Comparison of ENCODE assay signal across 8 cellular contexts in genomic region chr6:70706491-70707123, GRCh38. TPM values are rescaled to one million over a fixed set of nuclear protein-coding genes. Genes with fewer than 3 reads are reported as not detected.
DNase-seq lines count a peak whose midpoint lies in the region; ATAC-seq, FAIRE-seq and TF ChIP-seq lines count a peak whose summit lies in the region.

No MANE protein-coding gene starts in this region.

- peak; percentile 63 for TF ChIP-seq CTCF in D721Med (IDR thresholded peaks at IDR 0.05; ENCODE audit: insufficient read depth, missing control alignments)
- peak; percentile 42 for TF ChIP-seq CTCF in fibroblast of pulmonary artery (IDR thresholded peaks at IDR 0.05; ENCODE audit: low read length, missing control alignments)
- peak; percentile 54 to 74 (median 67) for TF ChIP-seq CTCF in gastrocnemius medialis (IDR thresholded peaks at IDR 0.05 in 4 of 5, conservative IDR thresholded peaks at IDR 0.05 in 1 of 5)

- no peak overlapping the region for H3K4me2 ChIP-seq in Karpas-422 (ENCODE audit: low read depth, low read length, poor library complexity, severe bottlenecking)

- peak; percentile 25 for FAIRE-seq in D721Med (lab: Jason Lieb, UNC)

- H3K36me3 Mint-ChIP-seq in activated CD4-positive, alpha-beta T cell treated with anti-CD3 and anti-CD28 coated beads for 36 hours (ENCODE audit: low read depth), result peaks cover 4% of the 10 kb centered on the region

- no peak overlapping the region for H3K4me3 Mint-ChIP-seq in activated CD4-positive, alpha-beta T cell treated with anti-CD3 and anti-CD28 coated beads for 36 hours

- H3K4me1 Mint-ChIP-seq in activated CD4-positive, alpha-beta T cell treated with anti-CD3 and anti-CD28 coated beads for 36 hours, result peaks cover 47% of the 10 kb centered on the region

- H3K36me3 ChIP-seq in Karpas-422 (ENCODE audit: insufficient read depth, low read length) (no peaks in the 10 kb centered on the region), gastrocnemius medialis (no peaks in the 10 kb centered on the region)

- TF ChIP-seq POLR2A in gastrocnemius medialis (IDR thresholded peaks at IDR 0.05), result no peak

- H3K4me3 ChIP-seq in Karpas-422 (ENCODE audit: low read length) (no peak overlapping the region), fibroblast of pulmonary artery (replicated peaks; ENCODE audit: low read depth, low read length) (no peak overlapping the region), gastrocnemius medialis (no peak overlapping the region)

- H3K9me3 ChIP-seq in Karpas-422 (ENCODE audit: low read length) (no peaks in the 10 kb centered on the region), gastrocnemius medialis (no peaks in the 10 kb centered on the region)

- no peak overlapping the region for H3K9ac ChIP-seq in Karpas-422 (ENCODE audit: low read length)

- CTCF ChIA-PET in activated CD4-positive, alpha-beta T cell treated with anti-CD3 and anti-CD28 coated beads for 36 hours (lab: Charles Lee), result interaction anchor here (0.6 to 2.6 kb wide), 34 partner anchors 8 to 398 kb away, joined by 3 to 61 read pairs (median 4); partner anchors contain the start of gene FAM135A

- H3K27me3 ChIP-seq in Karpas-422 (ENCODE audit: low read length), result no peaks in the 10 kb centered on the region
- H3K27me3 ChIP-seq in gastrocnemius medialis, result no peaks in the 10 kb centered on the region

- DNase-seq in D721Med (ENCODE audit: insufficient read length, low spot score), result no peak
- peak; percentile 82 for DNase-seq in Karpas-422
- DNase-seq in SK-N-DZ (ENCODE audit: low spot score), result peak; percentile 43
- peak; percentile 79 for DNase-seq in fibroblast of pulmonary artery (ENCODE audit: low read depth)
- DNase-seq in gastrocnemius medialis, result no peak
- no peak for DNase-seq in activated CD4-positive, alpha-beta T cell treated with anti-CD3 and anti-CD28 coated beads for 36 hours

- peaks cover 2% of the 10 kb centered on the region for H3K9me3 Mint-ChIP-seq in activated CD4-positive, alpha-beta T cell treated with anti-CD3 and anti-CD28 coated beads for 36 hours (ENCODE audit: low read depth)

- peaks cover 64% of the 10 kb centered on the region for H4K20me1 ChIP-seq in Karpas-422 (ENCODE audit: insufficient read depth, low read depth, low read length)

- intact Hi-C loops in gastrocnemius medialis (cut with DNase I; ENCODE audit: low total_unique reads), result loop anchor here (1.0 to 5.0 kb wide), 2 partner anchors 178 to 251 kb away; partner anchors contain the start of gene B3GAT2
- intact Hi-C loops in activated CD4-positive, alpha-beta T cell treated with anti-CD3 and anti-CD28 coated beads for 36 hours (cut with DNase I, micrococcal nuclease), result loop anchor here (1.0 to 2.0 kb wide), 4 partner anchors 178 to 307 kb away; no protein-coding TSS in a partner anchor

- no peak overlapping the region for H2AFZ ChIP-seq in Karpas-422 (ENCODE audit: low read length)

- H3K4me1 ChIP-seq in Karpas-422 (ENCODE audit: low read length) (peaks cover 5% of the 10 kb centered on the region; the same call in 1 of the 2 replicates), gastrocnemius medialis (peaks cover 3 to 16% of the 10 kb centered on the region in 2 donors)

- no peak overlapping the region for H3K27ac ChIP-seq in Karpas-422 (ENCODE audit: low read length)
- no peak overlapping the region for H3K27ac ChIP-seq in gastrocnemius medialis

- no peaks in the 10 kb centered on the region for H3K27me3 Mint-ChIP-seq in activated CD4-positive, alpha-beta T cell treated with anti-CD3 and anti-CD28 coated beads for 36 hours

- ATAC-seq in gastrocnemius medialis, result no peak
- no peak for ATAC-seq in activated CD4-positive, alpha-beta T cell treated with anti-CD3 and anti-CD28 coated beads for 36 hours
- ATAC-seq in GM21381 (IDR thresholded peaks at IDR 0.05; ENCODE audit: unreplicated experiment), result no peak
- ATAC-seq in HG03354 (IDR thresholded peaks at IDR 0.05; ENCODE audit: poor library complexity, severe bottlenecking, unreplicated experiment), result no peak

- H3K27ac Mint-ChIP-seq in activated CD4-positive, alpha-beta T cell treated with anti-CD3 and anti-CD28 coated beads for 36 hours, result no peak overlapping the region

- in situ Hi-C loops in gastrocnemius medialis (cut with MboI; ENCODE audit: low sequenced_read_pairs in 4 of 4), result loop anchor here (5.0 kb wide), 1 partner anchor 181 kb away; no protein-coding TSS in a partner anchor

- POLR2A ChIA-PET in activated CD4-positive, alpha-beta T cell treated with anti-CD3 and anti-CD28 coated beads for 36 hours (lab: Charles Lee), result no interaction called here

- H3K9me2 ChIP-seq in Karpas-422 (replicated peaks; ENCODE audit: insufficient read depth, low read length), result no peaks in the 10 kb centered on the region

- peaks cover 8% of the 10 kb centered on the region; the same call in 1 of the 2 replicates for H3K79me2 ChIP-seq in Karpas-422 (ENCODE audit: low read length)

RNA-seq across cellular contexts. Expression of gene SMAP1, which starts 38.9 kb away (rescaled TPM):
- total RNA-seq in Karpas-422 (2014; rRNA removed; shearing (Covaris generic); ENCODE audit: low replicate concordance), result 17.6 and 17.7 TPM in 2 replicates
- polyA plus RNA-seq in SK-N-DZ (2014; cell fraction: cytosol; rRNA removed), result 29.6 and 33.9 TPM in 2 replicates
- polyA plus RNA-seq in SK-N-DZ (2014; cell fraction: nucleus; rRNA removed), result 16.7 and 24.0 TPM in 2 replicates
- total RNA-seq in gastrocnemius medialis, result 10 to 100 TPM; 29.4 to 36.6 (median 35.8) TPM
- total RNA-seq in activated CD4-positive, alpha-beta T cell treated with anti-CD3 and anti-CD28 coated beads for 36 hours, result 10 to 100 TPM; 24.8 to 31.5 TPM

Comparison
In these comparisons a context has a peak if more than half of its experiments do, and no peak if none do; other contexts are left out.
1. DNase-seq: peak in Karpas-422 (single experiment), SK-N-DZ (single experiment) and fibroblast of pulmonary artery (single experiment); none in D721Med (single experiment), gastrocnemius medialis (0 of 2) and activated CD4-positive, alpha-beta T cell treated with anti-CD3 and anti-CD28 coated beads for 36 hours (single experiment).
2. Peak in every context shown above with its lines, with median percentiles within 50 percentile points of each other: CTCF ChIP-seq.